ENCODE assay signal across 9 cellular contexts in the genomic region with DNA sequence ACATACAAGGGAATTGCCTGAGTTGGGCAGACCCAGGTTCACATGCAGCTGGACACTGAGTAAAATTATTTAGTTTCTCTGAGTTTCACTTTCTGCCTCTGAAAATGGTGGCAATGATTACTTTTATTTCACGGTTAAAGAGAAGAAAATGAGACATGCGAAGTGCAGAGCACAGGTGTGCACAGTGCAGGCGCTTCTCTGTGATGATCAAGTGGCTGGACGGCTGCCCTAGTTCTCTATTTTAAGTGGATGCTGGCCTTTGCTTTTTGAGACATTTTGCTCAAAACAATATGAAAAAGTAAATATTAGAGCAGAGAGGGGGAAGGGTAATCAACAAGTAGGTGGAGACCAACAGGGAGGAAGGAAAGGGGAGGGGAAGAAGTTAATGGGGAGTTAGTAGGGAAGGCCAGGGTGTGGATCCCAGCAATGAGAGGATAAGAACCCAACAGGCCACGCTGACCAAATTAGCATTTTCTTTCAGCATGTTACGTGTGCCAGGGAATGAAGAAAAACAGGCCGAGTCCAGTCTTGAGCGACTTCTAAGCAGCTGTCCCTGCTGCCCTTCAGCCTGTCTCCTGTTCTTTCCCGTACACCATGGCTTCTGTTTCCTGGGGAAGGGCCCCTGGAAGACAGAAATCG. TPM values are rescaled to one million over a fixed set of nuclear protein-coding genes. Genes with fewer than 3 reads are reported as not detected.
A peak's percentile ranks its signal among the peaks of the same experiment; 100 is the strongest.
DNase-seq lines count a peak whose midpoint lies in the region; ATAC-seq and TF ChIP-seq lines count a peak whose summit lies in the region.
"Had no signal": no experiment of that assay in that cellular context is flagged by ENCODE, and none has a peak within 500 bp of the region (broad histone marks: within the 10 kb centered on the region; RNA-seq: fewer than 3 reads in every experiment).

No MANE protein-coding gene starts in this region.

- no peaks in the 10 kb centered on the region for H3K36me3 Mint-ChIP-seq in endothelial cell (ENCODE audit: low read depth, unreplicated experiment)
- peaks cover 3 to 20% (median 9%) of the 10 kb centered on the region in 3 donors for H3K36me3 Mint-ChIP-seq in CD8-positive, alpha-beta memory T cell

- peak overlapping the region; percentile 68 for H3K27ac Mint-ChIP-seq in endothelial cell (ENCODE audit: unreplicated experiment)
- H3K27ac Mint-ChIP-seq in CD8-positive, alpha-beta memory T cell = peak overlapping the region in 3 of 8 donors; percentile 35 to 93 (median 45)

- no peak overlapping the region for H2AK5ac ChIP-seq in mesendoderm (ENCODE audit: low read length)

- 60% methylated on average over 9 of the region's 10 CpGs for WGBS in HUES64
- WGBS in mesendoderm (ENCODE audit: extremely low coverage, insufficient coverage, low lambda C conversion rate) = no CpG with 5 or more reads among the region's 10 CpGs

- H3K4me1 Mint-ChIP-seq in endothelial cell (ENCODE audit: unreplicated experiment) = peaks cover 13% of the 10 kb centered on the region
- peaks cover 63 to 73% (median 73%) of the 10 kb centered on the region in 3 donors for H3K4me1 Mint-ChIP-seq in CD8-positive, alpha-beta memory T cell

- no peak overlapping the region for H4K5ac ChIP-seq in mesendoderm (ENCODE audit: low read length)

- peak overlapping the region; percentile 35; the same call in 1 of the 2 replicates for H3K27ac ChIP-seq in HUES64 (ENCODE audit: low read depth, low read length)
- no peak overlapping the region for H3K27ac ChIP-seq in mesendoderm (ENCODE audit: low read depth, low read length)
- peak overlapping the region; percentile 91 for H3K27ac ChIP-seq in stomach smooth muscle (ENCODE audit: low read length)
- no peak overlapping the region for H3K27ac ChIP-seq in CD8-positive, alpha-beta memory T cell (ENCODE audit: low read depth, low read length)

- H2BK15ac ChIP-seq in mesendoderm (replicated peaks; ENCODE audit: low read depth) = no peak overlapping the region

- POLR2A ChIA-PET in CD8-positive, alpha-beta memory T cell (lab: Charles Lee) = no interaction called here

- H3K9me3 ChIP-seq in HUES64 (ENCODE audit: insufficient read depth, low read depth, low read length) (no peaks in the 10 kb centered on the region), stomach smooth muscle (ENCODE audit: control insufficient read depth in 2 of 2, low read length in 2 of 2) (no peaks in the 10 kb centered on the region)
- H3K9me3 ChIP-seq in CD8-positive, alpha-beta memory T cell (ENCODE audit: low read length) = no peaks in the 10 kb centered on the region

- no peaks in the 10 kb centered on the region for H3K27me3 ChIP-seq in HUES64 (ENCODE audit: insufficient read depth, low read length)
- no peaks in the 10 kb centered on the region for H3K27me3 ChIP-seq in mesendoderm (ENCODE audit: insufficient read depth, low read length, poor library complexity)
- no peaks in the 10 kb centered on the region for H3K27me3 ChIP-seq in stomach smooth muscle (ENCODE audit: control insufficient read depth in 1 of 2, insufficient read depth in 2 of 2, low read length in 2 of 2)
- H3K27me3 ChIP-seq in CD8-positive, alpha-beta memory T cell (ENCODE audit: insufficient read depth, low read length, poor library complexity, severe bottlenecking) = no peaks in the 10 kb centered on the region

- peaks cover 8% of the 10 kb centered on the region for H3K79me1 ChIP-seq in mesendoderm (ENCODE audit: low read length)

- TF ChIP-seq CTCF in endothelial cell (IDR thresholded peaks at IDR 0.05; ENCODE audit: unreplicated experiment) = no peak

- CTCF ChIA-PET in CD8-positive, alpha-beta memory T cell (lab: Charles Lee) = interaction anchor here (1.1 kb wide), 1 partner anchor 16 kb away, joined by 4 read pairs; a partner anchor contains a TSS

- H2BK5ac ChIP-seq in mesendoderm (ENCODE audit: low read length) = no peak overlapping the region

- H3K4me2 ChIP-seq in mesendoderm (ENCODE audit: low read length) = no peak overlapping the region

- no peak overlapping the region for H4K8ac ChIP-seq in mesendoderm (ENCODE audit: low read depth, low read length)

- no peak for ATAC-seq in GM21737 (IDR thresholded peaks at IDR 0.05; ENCODE audit: unreplicated experiment)
- no peak for ATAC-seq in GM19397 (IDR thresholded peaks at IDR 0.05; ENCODE audit: unreplicated experiment)

- DNase-seq in endothelial cell (ENCODE audit: low spot score) (no peak), mesendoderm (peak; percentile 78), T-helper 9 cell (no peak)
- DNase-seq in CD8-positive, alpha-beta memory T cell = no peak
- DNase-seq: NCI-H1436 had no signal

- H3K4ac ChIP-seq in mesendoderm (ENCODE audit: low read depth, low read length) = no peak overlapping the region

- peaks cover 5% of the 10 kb centered on the region for H3K27me3 Mint-ChIP-seq in endothelial cell (ENCODE audit: unreplicated experiment)
- no peaks in the 10 kb centered on the region for H3K27me3 Mint-ChIP-seq in CD8-positive, alpha-beta memory T cell

- H3K4me3 ChIP-seq in HUES64 (ENCODE audit: low read length) = peak overlapping the region; percentile 17; the same call in 1 of the 2 replicates
- no peak overlapping the region for H3K4me3 ChIP-seq in mesendoderm (ENCODE audit: low read length)
- H3K4me3 ChIP-seq in stomach smooth muscle (ENCODE audit: low read length in 2 of 2) = peak overlapping the region in 1 of 2 donors; percentile 55
- H3K4me3 ChIP-seq in CD8-positive, alpha-beta memory T cell (ENCODE audit: low read length) = no peak overlapping the region

- H3K9ac ChIP-seq in HUES64 (ENCODE audit: low read depth, low read length) = peak overlapping the region; percentile 22; the same call in 1 of the 2 replicates
- H3K9ac ChIP-seq in mesendoderm (ENCODE audit: low read length) = no peak overlapping the region
- H3K9ac ChIP-seq in stomach smooth muscle (ENCODE audit: low read length in 2 of 2) = peak overlapping the region; percentile 52 to 68

- H3K56ac ChIP-seq in mesendoderm (ENCODE audit: low read length) = no peak overlapping the region

- H3K9me3 Mint-ChIP-seq in endothelial cell (ENCODE audit: unreplicated experiment) = no peaks in the 10 kb centered on the region
- H3K9me3 Mint-ChIP-seq in CD8-positive, alpha-beta memory T cell = no peaks in the 10 kb centered on the region

- H3K4me3 Mint-ChIP-seq in endothelial cell (ENCODE audit: unreplicated experiment) = no peak overlapping the region
- H3K4me3 Mint-ChIP-seq in CD8-positive, alpha-beta memory T cell = peak overlapping the region in 2 of 7 donors; percentile 12 to 56

- H3K36me3 ChIP-seq in HUES64 (ENCODE audit: insufficient read depth, low read length) (no peaks in the 10 kb centered on the region), mesendoderm (ENCODE audit: control insufficient read depth, insufficient read depth, low read length) (no peaks in the 10 kb centered on the region), stomach smooth muscle (ENCODE audit: control insufficient read depth in 2 of 2, insufficient read depth in 2 of 2, low read length in 2 of 2) (no peaks in the 10 kb centered on the region)
- H3K36me3 ChIP-seq in CD8-positive, alpha-beta memory T cell (ENCODE audit: insufficient read depth, low read length) = no peaks in the 10 kb centered on the region

- H3K79me2 ChIP-seq in mesendoderm (ENCODE audit: control insufficient read depth, insufficient read depth, low read length) = peaks cover 67% of the 10 kb centered on the region

- no peak overlapping the region for H2BK120ac ChIP-seq in mesendoderm (ENCODE audit: low read depth, low read length)

- H3K18ac ChIP-seq in mesendoderm (ENCODE audit: low read length) = no peak overlapping the region

- no peak overlapping the region for H3K23ac ChIP-seq in mesendoderm (ENCODE audit: low read length)

- H3K4me1 ChIP-seq in HUES64 (ENCODE audit: insufficient read depth, low read length) = peaks cover 23% of the 10 kb centered on the region
- peaks cover 7% of the 10 kb centered on the region for H3K4me1 ChIP-seq in mesendoderm (ENCODE audit: control insufficient read depth, low read depth, low read length)
- peaks cover 22% of the 10 kb centered on the region for H3K4me1 ChIP-seq in stomach smooth muscle (ENCODE audit: control insufficient read depth, insufficient read depth, low read length)
- peaks cover 26% of the 10 kb centered on the region for H3K4me1 ChIP-seq in CD8-positive, alpha-beta memory T cell (ENCODE audit: insufficient read depth, low read length)

RNA-seq across cellular contexts. Expression of a gene that starts 16.1 kb away (rescaled TPM):
- polyA plus RNA-seq in HUES64 (2013, experiment 1 of 2) = 8.7 TPM
- 10.6 TPM for polyA plus RNA-seq in HUES64 (2013, experiment 2 of 2)
- 22.3 TPM for total RNA-seq in endothelial cell (ENCODE audit: unreplicated experiment)
- polyA plus RNA-seq in mesendoderm (2013, experiment 1 of 2) = 20.7 TPM
- 20.4 TPM for polyA plus RNA-seq in mesendoderm (2013, experiment 2 of 2)
- 10 to 100 TPM; 21.5 to 23.9 TPM for total RNA-seq in CD8-positive, alpha-beta memory T cell
- polyA plus RNA-seq in CD8-positive, alpha-beta memory T cell = 3.8 TPM

Comparison
In these comparisons a context has a peak if more than half of its experiments do, and no peak if none do; other contexts are left out.
1. H3K27ac ChIP-seq: peak in HUES64 (single experiment) and stomach smooth muscle (single experiment); none in mesendoderm (single experiment) and CD8-positive, alpha-beta memory T cell (single experiment).